In genomic region chr17:14741516-14741915, GRCh38 we compare ENCODE assay signal across 21 cellular contexts.
A peak's percentile ranks its signal among the peaks of the same experiment; 100 is the strongest.
DNase-seq lines count a peak whose midpoint lies in the region; TF ChIP-seq lines count a peak whose summit lies in the region.
"Had no signal": no experiment of that assay in that cellular context is flagged by ENCODE, and none has a peak within 500 bp of the region (broad histone marks: within the 10 kb centered on the region; RNA-seq: fewer than 3 reads in every experiment).

No MANE protein-coding gene starts in this region.

- no peak overlapping the region for H3K27ac Mint-ChIP-seq in endothelial cell (ENCODE audit: unreplicated experiment)
- H3K27ac Mint-ChIP-seq: activated T-helper 1 cell treated with anti-CD3 and anti-CD28 coated beads, Interleukin-12 subunit alpha, Interleukin-12 subunit beta, Interleukin-2, Interleukin-4 antibody, amounts not matched to agents 30 ng/mL and 10 ng/mL and 1 ng/mL, durations not matched to agents 14 hours and 24 hours and 36 hours; stimulated activated naive CD8-positive, alpha-beta T cell treated with anti-CD3 and anti-CD28 coated beads, Interleukin-15, Interleukin-2, amounts not matched to agents 100 ng/mL and 50 ng/mL, for 24 hours; type B pancreatic cell had no signal

- no peak overlapping the region for H3K18ac ChIP-seq in trophoblast cell (ENCODE audit: low read length)

- H3K27me3 ChIP-seq in WERI-Rb-1 (ENCODE audit: insufficient read depth, low read depth, severe bottlenecking) (no peaks in the 10 kb centered on the region), trophoblast cell (ENCODE audit: insufficient read depth, low read length) (no peaks in the 10 kb centered on the region)
- H3K27me3 ChIP-seq: gastroesophageal sphincter had no signal

- no peak overlapping the region for H4K8ac ChIP-seq in trophoblast cell (ENCODE audit: low read depth, low read length)

- H4K91ac ChIP-seq in trophoblast cell (ENCODE audit: low read depth, low read length) = peak overlapping the region; percentile 44

- no peaks in the 10 kb centered on the region for H3K36me3 ChIP-seq in WERI-Rb-1
- H3K36me3 ChIP-seq in trophoblast cell (ENCODE audit: control insufficient read depth in 1 of 2, insufficient read depth in 2 of 2, low read length in 2 of 2) = no peaks in the 10 kb centered on the region
- H3K36me3 ChIP-seq: gastroesophageal sphincter had no signal

- H3K9me3 Mint-ChIP-seq in endothelial cell (ENCODE audit: unreplicated experiment) = no peaks in the 10 kb centered on the region
- H3K9me3 Mint-ChIP-seq: activated T-helper 1 cell treated with anti-CD3 and anti-CD28 coated beads, Interleukin-12 subunit alpha, Interleukin-12 subunit beta, Interleukin-2, Interleukin-4 antibody, amounts not matched to agents 30 ng/mL and 10 ng/mL and 1 ng/mL, durations not matched to agents 14 hours and 24 hours and 36 hours; stimulated activated naive CD8-positive, alpha-beta T cell treated with anti-CD3 and anti-CD28 coated beads, Interleukin-15, Interleukin-2, amounts not matched to agents 100 ng/mL and 50 ng/mL, for 24 hours had no signal

- no peak overlapping the region for H2AFZ ChIP-seq in trophoblast cell (ENCODE audit: insufficient read depth, low read length, poor library complexity)

- no peak overlapping the region for H3K23ac ChIP-seq in trophoblast cell (ENCODE audit: low read length)

- H4K12ac ChIP-seq in trophoblast cell (ENCODE audit: low read depth, low read length) = no peak overlapping the region

- peaks cover 7% of the 10 kb centered on the region for H3K79me1 ChIP-seq in trophoblast cell (ENCODE audit: low read length)

- H3K36me3 Mint-ChIP-seq in endothelial cell (ENCODE audit: low read depth, unreplicated experiment) = no peaks in the 10 kb centered on the region
- H3K36me3 Mint-ChIP-seq: type B pancreatic cell had no signal

- H3K4me3 ChIP-seq in WERI-Rb-1 (ENCODE audit: low read depth, low read length) = no peak overlapping the region
- H3K4me3 ChIP-seq in trophoblast cell (ENCODE audit: low read depth, low read length) = no peak overlapping the region
- H3K4me3 ChIP-seq: gastroesophageal sphincter, mucosa of descending colon had no signal

- H3K4me3 Mint-ChIP-seq in endothelial cell (ENCODE audit: unreplicated experiment) = no peak overlapping the region
- H3K4me3 Mint-ChIP-seq: activated T-helper 1 cell treated with anti-CD3 and anti-CD28 coated beads, Interleukin-12 subunit alpha, Interleukin-12 subunit beta, Interleukin-2, Interleukin-4 antibody, amounts not matched to agents 30 ng/mL and 10 ng/mL and 1 ng/mL, durations not matched to agents 14 hours and 24 hours and 36 hours; stimulated activated naive CD8-positive, alpha-beta T cell treated with anti-CD3 and anti-CD28 coated beads, Interleukin-15, Interleukin-2, amounts not matched to agents 100 ng/mL and 50 ng/mL, for 24 hours; type B pancreatic cell had no signal

- H2BK120ac ChIP-seq in trophoblast cell (ENCODE audit: insufficient read depth, low read length, poor library complexity) = no peak overlapping the region

- H3K9ac ChIP-seq in trophoblast cell (ENCODE audit: low read length) = no peak overlapping the region

- H3K4me2 ChIP-seq in trophoblast cell (ENCODE audit: low read length) = no peak overlapping the region

- H3K27ac ChIP-seq in WERI-Rb-1 (no peak overlapping the region; the same call in 1 of the 2 replicates), trophoblast cell (ENCODE audit: low read depth, low read length) (no peak overlapping the region)
- H3K27ac ChIP-seq: gastroesophageal sphincter had no signal

- no peak overlapping the region for H3K14ac ChIP-seq in trophoblast cell (ENCODE audit: low read length)

- H3K4ac ChIP-seq in trophoblast cell (ENCODE audit: low read depth, low read length) = no peak overlapping the region

- H3K79me2 ChIP-seq in trophoblast cell (ENCODE audit: control insufficient read depth, insufficient read depth, low read length, poor library complexity) = no peaks in the 10 kb centered on the region

- H3K4me1 Mint-ChIP-seq in endothelial cell (ENCODE audit: unreplicated experiment) = peaks cover 8% of the 10 kb centered on the region

- no peak overlapping the region for H2BK5ac ChIP-seq in trophoblast cell (ENCODE audit: low read depth, low read length, poor library complexity)

- peaks cover 9 to 13% of the 10 kb centered on the region in 2 experiments for H3K4me1 ChIP-seq in trophoblast cell (ENCODE audit: control insufficient read depth in 1 of 2, insufficient read depth in 2 of 2, low read length in 2 of 2)
- H3K4me1 ChIP-seq: gastroesophageal sphincter had no signal

- peak overlapping the region; percentile 82 for H2BK12ac ChIP-seq in trophoblast cell (ENCODE audit: low read length)

- TF ChIP-seq CTCF in WERI-Rb-1 (IDR thresholded peaks at IDR 0.05; ENCODE audit: low read depth, low read length) (no peak), endothelial cell (IDR thresholded peaks at IDR 0.05; ENCODE audit: unreplicated experiment) (no peak)

- H3K27me3 Mint-ChIP-seq in endothelial cell (ENCODE audit: unreplicated experiment) = no peaks in the 10 kb centered on the region
- H3K27me3 Mint-ChIP-seq: stimulated activated naive CD8-positive, alpha-beta T cell treated with anti-CD3 and anti-CD28 coated beads, Interleukin-15, Interleukin-2, amounts not matched to agents 100 ng/mL and 50 ng/mL, for 24 hours; type B pancreatic cell had no signal

- no peaks in the 10 kb centered on the region for H3K9me3 ChIP-seq in WERI-Rb-1 (ENCODE audit: severe bottlenecking)
- H3K9me3 ChIP-seq in trophoblast cell (ENCODE audit: insufficient read depth, low read depth, low read length) = peaks cover 2% of the 10 kb centered on the region
- H3K9me3 ChIP-seq: gastroesophageal sphincter, mucosa of descending colon had no signal

- no CpG with 5 or more reads among the region's 8 CpGs for WGBS in trophoblast cell (ENCODE audit: extremely low coverage, insufficient coverage, insufficient read length)

- no peak overlapping the region for H2AK5ac ChIP-seq in trophoblast cell (ENCODE audit: low read length)

- DNase-seq in GM03348 (ENCODE audit: low spot score) (peak; percentile 20), WERI-Rb-1 (peak; percentile 50), fibroblast of peridontal ligament (ENCODE audit: extremely low read depth) (peak; percentile 41), trophoblast cell (no peak), endothelial cell (ENCODE audit: low spot score) (no peak), NCI-H2196 (lab: John Stamatoyannopoulos, UW; ENCODE audit: unreplicated experiment) (no peak), SHP77 treated with DMSO at 0.1 percent for 48 hours (lab: John Stamatoyannopoulos, UW) (no peak)
- DNase-seq: activated CD4-positive, alpha-beta T cell treated with anti-CD3 and anti-CD28 coated beads for 1 hour; AML-193; central memory CD4-positive, alpha-beta T cell; DMS79 treated with DMSO at 0.1 percent for 48 hours; mucosa of descending colon; NCI-H2029 treated with DMSO at 0.1 percent for 48 hours; NCI-H526; occipital lobe; right cardiac atrium; stimulated activated CD4-positive, alpha-beta T cell treated with anti-CD3 and anti-CD28 coated beads, Interleukin-1b, Interleukin-23, amount 100 ng/mL, for 48 hours had no signal

Comparison
In these comparisons a context has a peak if more than half of its experiments do, and no peak if none do; other contexts are left out.
1. DNase-seq: peak in GM03348 (single experiment), WERI-Rb-1 (single experiment) and fibroblast of peridontal ligament (single experiment); none in trophoblast cell (0 of 2), endothelial cell (single experiment), NCI-H2196 (single experiment) and SHP77 treated with DMSO at 0.1 percent for 48 hours (single experiment).